ENCODE assay signal across 28 cellular contexts in genomic region chr1:25529518-25530347, GRCh38. TPM values are rescaled to one million over a fixed set of nuclear protein-coding genes. Genes with fewer than 3 reads are reported as not detected.
A peak's percentile ranks its signal among the peaks of the same experiment; 100 is the strongest.
DNase-seq lines count a peak whose midpoint lies in the region; ATAC-seq, FAIRE-seq and TF ChIP-seq lines count a peak whose summit lies in the region.
"Had no signal": no experiment of that assay in that cellular context is flagged by ENCODE, and none has a peak within 500 bp of the region (broad histone marks: within the 10 kb centered on the region; RNA-seq: fewer than 3 reads in every experiment).

No MANE protein-coding gene starts in this region.

- TF ChIP-seq EP300 in H1 (IDR thresholded peaks at IDR 0.05; ENCODE audit: borderline replicate concordance in 1 of 2, low read depth in 2 of 2, low read length in 2 of 2), result no peak
- no peak for TF ChIP-seq EP300 in tibial nerve (IDR thresholded peaks at IDR 0.05)
- no peak for TF ChIP-seq EP300 in transverse colon (IDR thresholded peaks at IDR 0.05; ENCODE audit: low read depth)

- H2BK20ac ChIP-seq in H1 (ENCODE audit: low read length), result no peak overlapping the region

- no peak overlapping the region for H3K18ac ChIP-seq in H1 (ENCODE audit: extremely low read depth, low read length)

- peaks cover 4% of the 10 kb centered on the region in 2 donors for H3K9me3 Mint-ChIP-seq in stimulated activated naive B cell treated with anti-CD40 and anti-IgM and Interleukin-4, amounts not matched to agents 10 μg/mL and 1 μg/mL and 100 μg/mL, for 72 hours

- peak; percentile 13 for ATAC-seq in Right ventricle myocardium inferior
- ATAC-seq in right cardiac atrium, result no peak
- peak; percentile 12 to 33 for ATAC-seq in stimulated activated naive B cell treated with anti-CD40 and anti-IgM and Interleukin-4, amounts not matched to agents 10 μg/mL and 1 μg/mL and 100 μg/mL, for 72 hours (replicated peaks)
- ATAC-seq in GM21447 (IDR thresholded peaks at IDR 0.05; ENCODE audit: unreplicated experiment), result no peak
- ATAC-seq: activated CD4-positive, CD25-positive, alpha-beta regulatory T cell treated with anti-CD3 and anti-CD28 coated beads, Interleukin-2, amount 50 U/mL, for 24 hours; esophagus mucosa; foreskin keratinocyte; heart right ventricle had no signal

- peaks cover 4% of the 10 kb centered on the region for H3K23me2 ChIP-seq in H1 (ENCODE audit: low read depth, low read length)

- POLR2A ChIA-PET in H1 (lab: Charles Lee; ENCODE audit: partially characterized antibody), result interaction anchor here (1.2 to 1.6 kb wide), 2 partner anchors 10 to 23 kb away, joined by 5 to 6 read pairs; no protein-coding TSS in a partner anchor

- H3K79me1 ChIP-seq in H1 (ENCODE audit: low read depth, low read length), result no peaks in the 10 kb centered on the region

- no peaks in the 10 kb centered on the region for H3K27me3 ChIP-seq in right cardiac atrium (ENCODE audit: control insufficient read depth, insufficient read depth)
- no peaks in the 10 kb centered on the region; a peak in 1 of 7 replicates for H3K27me3 ChIP-seq in H1 (replicated peaks in 1 of 4; ENCODE audit: control insufficient read depth in 3 of 4, extremely low read depth in 1 of 4, insufficient read depth in 3 of 4, low read length in 3 of 4)
- no peaks in the 10 kb centered on the region for H3K27me3 ChIP-seq in tibial nerve
- no peaks in the 10 kb centered on the region for H3K27me3 ChIP-seq in transverse colon
- H3K27me3 ChIP-seq: SJSA1, vagina had no signal

- peak overlapping the region; percentile 92 for H2BK15ac ChIP-seq in H1 (ENCODE audit: low read length)

- no peaks in the 10 kb centered on the region for H3K36me3 ChIP-seq in H1 (ENCODE audit: control insufficient read depth in 2 of 4, insufficient read depth in 4 of 4, low read length in 3 of 4)
- no peaks in the 10 kb centered on the region for H3K36me3 ChIP-seq in tibial nerve
- H3K36me3 ChIP-seq in transverse colon, result no peaks in the 10 kb centered on the region
- H3K36me3 ChIP-seq: heart right ventricle, SJSA1, vagina had no signal

- H3K23ac ChIP-seq in H1 (ENCODE audit: insufficient read length), result no peak overlapping the region

- CTCF ChIA-PET in H1 (lab: Charles Lee; ENCODE audit: partially characterized antibody), result interaction anchor here (1.2 to 1.9 kb wide), 3 partner anchors 9 to 27 kb away, joined by 6 to 8 read pairs (median 8); no protein-coding TSS in a partner anchor

- TF ChIP-seq CTCF in NB4 (IDR thresholded peaks at IDR 0.05; ENCODE audit: low read depth, low read length), result no peak
- TF ChIP-seq CTCF in H1 (IDR thresholded peaks at IDR 0.05; ENCODE audit: control extremely low read depth in 1 of 3, insufficient read depth in 1 of 3, low read depth in 1 of 3, low read length in 3 of 3), result no peak
- no peak for TF ChIP-seq CTCF in tibial nerve (IDR thresholded peaks at IDR 0.05)
- TF ChIP-seq CTCF in transverse colon (IDR thresholded peaks at IDR 0.05), result no peak

- no peak overlapping the region for H3K4ac ChIP-seq in H1 (replicated peaks; ENCODE audit: insufficient read length, low read depth, low read length)

- peaks cover 0 to 3% of the 10 kb centered on the region in 2 donors for H3K4me1 Mint-ChIP-seq in stimulated activated naive B cell treated with anti-CD40 and anti-IgM and Interleukin-4, amounts not matched to agents 10 μg/mL and 1 μg/mL and 100 μg/mL, for 72 hours

- peaks cover 9 to 11% of the 10 kb centered on the region in 2 donors for H3K27me3 Mint-ChIP-seq in stimulated activated naive B cell treated with anti-CD40 and anti-IgM and Interleukin-4, amounts not matched to agents 10 μg/mL and 1 μg/mL and 100 μg/mL, for 72 hours
- H3K27me3 Mint-ChIP-seq: activated CD4-positive, alpha-beta memory T cell treated with anti-CD3 and anti-CD28 coated beads for 36 hours had no signal

- H3K36me3 Mint-ChIP-seq in stimulated activated naive B cell treated with anti-CD40 and anti-IgM and Interleukin-4, amounts not matched to agents 10 μg/mL and 1 μg/mL and 100 μg/mL, for 72 hours, result no peaks in the 10 kb centered on the region
- H3K36me3 Mint-ChIP-seq: activated CD4-positive, alpha-beta memory T cell treated with anti-CD3 and anti-CD28 coated beads for 36 hours had no signal

- no peak overlapping the region for H3K4me3 Mint-ChIP-seq in stimulated activated naive B cell treated with anti-CD40 and anti-IgM and Interleukin-4, amounts not matched to agents 10 μg/mL and 1 μg/mL and 100 μg/mL, for 72 hours
- H3K4me3 Mint-ChIP-seq: activated CD4-positive, alpha-beta memory T cell treated with anti-CD3 and anti-CD28 coated beads for 36 hours had no signal

- no peaks in the 10 kb centered on the region for H3K4me1 ChIP-seq in right cardiac atrium (ENCODE audit: control insufficient read depth, insufficient read depth, low read length)
- H3K4me1 ChIP-seq in H1 (replicated peaks in 1 of 4; ENCODE audit: control insufficient read depth in 3 of 4, insufficient read depth in 4 of 4, low read length in 3 of 4), result peaks cover 0 to 5% (median 0%) of the 10 kb centered on the region in 4 experiments; a peak in 3 of 7 replicates
- no peaks in the 10 kb centered on the region for H3K4me1 ChIP-seq in tibial nerve
- no peaks in the 10 kb centered on the region for H3K4me1 ChIP-seq in transverse colon
- H3K4me1 ChIP-seq: Caco-2, parathyroid adenoma, SJSA1 had no signal

- H2BK12ac ChIP-seq in H1 (ENCODE audit: low read depth, low read length), result peak overlapping the region; percentile 72; the same call in 1 of the 2 replicates

- no peak overlapping the region; the same call in 1 of the 2 replicates for H4K8ac ChIP-seq in H1 (ENCODE audit: extremely low read depth, insufficient read depth, low read length)

- no peaks in the 10 kb centered on the region for H3K79me2 ChIP-seq in H1 (ENCODE audit: control insufficient read depth in 1 of 2, insufficient read depth in 2 of 2, low read length in 2 of 2)
- H3K79me2 ChIP-seq: parathyroid adenoma had no signal

- DNase-seq in Right ventricle myocardium inferior (ENCODE audit: missing footprints) (no peak), right cardiac atrium (no peak), NB4 (ENCODE audit: low read depth) (peak; percentile 48), H1 (ENCODE audit: low read depth in 1 of 2, low spot score in 2 of 2) (no peak), tibial nerve (ENCODE audit: low spot score in 2 of 2) (no peak), transverse colon (no peak)
- no peak for DNase-seq in stimulated activated naive B cell treated with anti-CD40 and anti-IgM and Interleukin-4, amounts not matched to agents 10 μg/mL and 1 μg/mL and 100 μg/mL, for 72 hours
- DNase-seq: activated CD4-positive, alpha-beta memory T cell treated with anti-CD3 and anti-CD28 coated beads for 36 hours; Caco-2; caudate nucleus; foreskin keratinocyte; GF-D8; heart right ventricle; NCI-H1105 treated with DMSO at 0.1 percent for 48 hours; NCI-H2081 treated with DMSO at 0.1 percent for 48 hours; NCI-H524 treated with DMSO at 0.1 percent for 48 hours; NK-92 treated with Interleukin-12 subunit alpha and Interleukin-12 subunit beta, amount 100 ng/mL, for 24 hours; T-helper 1 cell had no signal

- H4K5ac ChIP-seq in H1 (ENCODE audit: insufficient read length, low read depth, low read length), result no peak overlapping the region

- no peak overlapping the region for H3K27ac Mint-ChIP-seq in stimulated activated naive B cell treated with anti-CD40 and anti-IgM and Interleukin-4, amounts not matched to agents 10 μg/mL and 1 μg/mL and 100 μg/mL, for 72 hours
- H3K27ac Mint-ChIP-seq: activated CD4-positive, alpha-beta memory T cell treated with anti-CD3 and anti-CD28 coated beads for 36 hours had no signal

- H3K9me3 ChIP-seq in right cardiac atrium (ENCODE audit: control insufficient read depth, low read length) (no peaks in the 10 kb centered on the region), H1 (ENCODE audit: insufficient read depth in 2 of 2, low read depth in 1 of 2, low read length in 1 of 2) (peaks cover 0 to 5% of the 10 kb centered on the region in 2 experiments; a peak in 1 of 4 replicates), tibial nerve (peaks cover 0 to 12% (median 0%) of the 10 kb centered on the region in 4 donors), transverse colon (no peaks in the 10 kb centered on the region)
- H3K9me3 ChIP-seq: Caco-2, SJSA1, vagina had no signal

- H4K20me1 ChIP-seq in H1 (replicated peaks in 1 of 2; ENCODE audit: control insufficient read depth in 1 of 2, insufficient read depth in 2 of 2, low read length in 2 of 2), result peaks cover 0 to 3% of the 10 kb centered on the region in 2 experiments

- TF ChIP-seq POLR2A in NB4 (IDR thresholded peaks at IDR 0.05; ENCODE audit: extremely low read depth, insufficient read length), result no peak
- TF ChIP-seq POLR2A in H1 (IDR thresholded peaks at IDR 0.05; ENCODE audit: control extremely low read depth in 1 of 2, low read depth in 2 of 2, low read length in 2 of 2), result no peak
- no peak for TF ChIP-seq POLR2A in tibial nerve (IDR thresholded peaks at IDR 0.05)
- TF ChIP-seq POLR2A in transverse colon (IDR thresholded peaks at IDR 0.05), result no peak

- no peak overlapping the region for H3K9ac ChIP-seq in H1 (replicated peaks in 1 of 4; ENCODE audit: extremely low read depth in 1 of 4, low read depth in 3 of 4, low read length in 3 of 4)
- H3K9ac ChIP-seq: parathyroid adenoma had no signal

- H4K91ac ChIP-seq in H1 (replicated peaks; ENCODE audit: insufficient read length, low read length), result no peak overlapping the region

- 86% methylated on average over 25 of the region's 25 CpGs for WGBS in right cardiac atrium
- WGBS in H1 (ENCODE audit: extremely low coverage in 1 of 2, insufficient coverage in 1 of 2, insufficient read length in 1 of 2, insufficient replicate concordance in 2 of 2, low coverage in 1 of 2, low lambda C conversion rate in 2 of 2, missing lambda C conversion rate in 1 of 2), 2 experiments, result 81% methylated on average over 18 of the region's 25 CpGs; no CpG with 5 or more reads in 1 of the 2 experiments
- WGBS in tibial nerve, 2 donors, result 76 to 78% methylated on average over 23 to 25 of the region's 25 CpGs
- WGBS in transverse colon (ENCODE audit: low coverage in 1 of 2), 2 donors, result 40 to 78% methylated on average over 1 to 24 of the region's 25 CpGs

- H2BK5ac ChIP-seq in H1 (ENCODE audit: low read depth, low read length), result no peak overlapping the region

- no peak overlapping the region for H3K27ac ChIP-seq in right cardiac atrium (ENCODE audit: low read length)
- no peak overlapping the region for H3K27ac ChIP-seq in H1 (ENCODE audit: low read depth, low read length)
- H3K27ac ChIP-seq in tibial nerve, result no peak overlapping the region
- no peak overlapping the region for H3K27ac ChIP-seq in transverse colon
- H3K27ac ChIP-seq: C4-2B, foreskin keratinocyte, heart right ventricle, parathyroid adenoma, SJSA1, vagina had no signal

- no peak overlapping the region for H3K14ac ChIP-seq in H1 (ENCODE audit: insufficient read length)

- intact Hi-C loops in Right ventricle myocardium inferior (cut with DNase I) (no loop called here), right cardiac atrium (cut with DNase I) (loop anchor here in 3 of 4 donors (10.0 kb wide), 2 partner anchors 105 to 125 kb away; partner anchors contain the start of gene RHCE (in 1 of the 3)), transverse colon (cut with DNase I; ENCODE audit: low total_unique reads) (loop anchor here (10.0 kb wide), 1 partner anchor 125 kb away; no protein-coding TSS in a partner anchor)

- in situ Hi-C loops in transverse colon (cut with MboI; ENCODE audit: low pct_ligation_motif_present in 1 of 4, low pct_unique_long_range_greater_than_20kb in 1 of 4, low sequenced_read_pairs in 3 of 4), result loop anchor here in 3 of 4 donors (10.0 kb wide), 2 partner anchors 125 to 135 kb away; no protein-coding TSS in a partner anchor

- no peak for TF ChIP-seq RAD21 in H1 (IDR thresholded peaks at IDR 0.05 in 1 of 2, conservative IDR thresholded peaks at IDR 0.05 in 1 of 2; ENCODE audit: low read depth in 2 of 2, low read length in 2 of 2)

- H2AFZ ChIP-seq in H1 (ENCODE audit: low read length), result no peak overlapping the region
- H2AFZ ChIP-seq: parathyroid adenoma had no signal

- H2AK5ac ChIP-seq in H1 (ENCODE audit: low read depth, low read length), result peak overlapping the region; percentile 20; the same call in 1 of the 2 replicates

- no peak overlapping the region for H2BK120ac ChIP-seq in H1 (replicated peaks; ENCODE audit: low read depth, low read length)

- no peak for FAIRE-seq in H1 (lab: Jason Lieb, UNC)
- FAIRE-seq: RCC 7860, TTC549 had no signal

- no peak overlapping the region for H3K4me3 ChIP-seq in right cardiac atrium (ENCODE audit: low read length)
- H3K4me3 ChIP-seq in NB4 (ENCODE audit: low read depth, low read length), result no peak overlapping the region
- H3K4me3 ChIP-seq in H1 (ENCODE audit: extremely low read depth in 1 of 4, insufficient read depth in 2 of 4, low read depth in 3 of 4, low read length in 4 of 4), result no peak overlapping the region
- no peak overlapping the region for H3K4me3 ChIP-seq in tibial nerve
- no peak overlapping the region for H3K4me3 ChIP-seq in transverse colon
- H3K4me3 ChIP-seq: heart right ventricle, SJSA1, smooth muscle cell, vagina had no signal

- H3K4me2 ChIP-seq in H1 (ENCODE audit: insufficient read depth in 1 of 2, low read depth in 2 of 2, low read length in 2 of 2), result no peak overlapping the region
- H3K4me2 ChIP-seq: smooth muscle cell had no signal

- peak overlapping the region; percentile 94 for H3K56ac ChIP-seq in H1 (replicated peaks; ENCODE audit: insufficient read length, low read depth, low read length)

RNA-seq across cellular contexts. Expression of gene LDLRAP1, which starts 13.7 kb away (rescaled TPM):
- 12.3 TPM for total RNA-seq in Right ventricle myocardium inferior
- total RNA-seq in right cardiac atrium, result 10 to 100 TPM in 1 of 4 donors, 1 to 10 TPM in 3; 7.6 to 10.2 (median 9.2) TPM
- polyA plus RNA-seq in right cardiac atrium, result 6.0 TPM
- total RNA-seq in H1 (2021; fragmentation: NEBNext Ultra II Directional; extraction: Animal tissue kit (Norgen Biotek cat#: 25700)), result 12.8 and 14.0 TPM in 2 replicates
- polyA plus RNA-seq in H1 (2011; rRNA removed), result 13.2 and 16.3 TPM in 2 replicates
- 10.4 TPM for polyA plus RNA-seq in H1 (2011; cell fraction: cytosol; rRNA removed)
- 16.7 TPM for polyA plus RNA-seq in H1 (2011; cell fraction: nucleus; rRNA removed)
- 9.3 to 13.5 TPM (median 11.9 TPM) in 4 replicates for polyA plus RNA-seq in H1 (2012, experiment 1 of 2)
- polyA plus RNA-seq in H1 (2012, experiment 2 of 2), result 13.0 TPM
- 9.4 TPM for polyA plus RNA-seq in H1 (2013, experiment 1 of 2)
- polyA plus RNA-seq in H1 (2013, experiment 2 of 2), result 9.6 TPM
- 9.7 and 11.7 TPM in 2 replicates for polyA minus RNA-seq in H1 (2011; rRNA and poly(A)+ RNA removed)
- polyA minus RNA-seq in H1 (2011; cell fraction: cytosol; rRNA and poly(A)+ RNA removed), result 8.3 TPM
- 9.7 TPM for polyA minus RNA-seq in H1 (2011; cell fraction: nucleus; rRNA and poly(A)+ RNA removed)
- 10 to 100 TPM; 10.9 to 28.5 (median 14.7) TPM for total RNA-seq in tibial nerve
- 10 to 100 TPM; 24.9 to 75.6 (median 37.8) TPM for total RNA-seq in transverse colon

Comparison
In these comparisons a context has a peak if more than half of its experiments do, and no peak if none do; other contexts are left out.
1. ATAC-seq: peak in Right ventricle myocardium inferior (single experiment) and stimulated activated naive B cell treated with anti-CD40 and anti-IgM and Interleukin-4, amounts not matched to agents 10 μg/mL and 1 μg/mL and 100 μg/mL, for 72 hours (2 of 2); none in right cardiac atrium (0 of 2) and GM21447 (single experiment).